In genomic region chr13:25301347-25302113, GRCh38 we compare ENCODE assay signal across 8 cellular contexts. TPM values are rescaled to one million over a fixed set of nuclear protein-coding genes. Genes with fewer than 3 reads are reported as not detected.
DNase-seq lines count a peak whose midpoint lies in the region; ATAC-seq and TF ChIP-seq lines count a peak whose summit lies in the region.

NUP58 (plus strand) TSS chr13:25301625; CDS start chr13:25301774, 149 bp downstream.

- ATAC-seq in GM19397 (IDR thresholded peaks at IDR 0.05; ENCODE audit: unreplicated experiment) (peak; percentile 99), HG03571 (IDR thresholded peaks at IDR 0.05; ENCODE audit: unreplicated experiment) (peak; percentile 98), left lung (peak; percentile 99)

- no peaks in the 10 kb centered on the region for H3K36me3 ChIP-seq in left lung

- peaks cover 14 to 46% of the 10 kb centered on the region in 2 donors for H3K4me1 ChIP-seq in left lung

- H3K4me3 ChIP-seq in left lung = peak within 1 kb of the TSS; percentile 73 to 75

- no peak for TF ChIP-seq CTCF in C4-2B (conservative IDR thresholded peaks at IDR 0.05)
- no peak for TF ChIP-seq CTCF in left lung (IDR thresholded peaks at IDR 0.05)

- H3K27me3 ChIP-seq in left lung = peaks cover 0 to 14% of the 10 kb centered on the region in 2 donors

- H3K27ac ChIP-seq in C4-2B = peak within 1 kb of the TSS; percentile 84
- peak within 1 kb of the TSS; percentile 88 to 92 for H3K27ac ChIP-seq in left lung

- no peaks in the 10 kb centered on the region for H3K9me3 ChIP-seq in left lung

- DNase-seq in NCI-H82 (lab: John Stamatoyannopoulos, UW) (peak; percentile 98), dermis blood vessel endothelial cell (peak; percentile 97), left lung (peak; percentile 96 to 98)
- peak; percentile 91 to 95 for DNase-seq in activated CD4-positive, alpha-beta T cell treated with anti-CD3 and anti-CD28 coated beads, Interleukin-2, amount 50 U/mL, for 48 hours
- peak; percentile 87 to 89 for DNase-seq in stimulated activated CD4-positive, alpha-beta T cell treated with anti-CD3 and anti-CD28 coated beads, Interleukin-2, amount 100 ng/mL, for 48 hours

- intact Hi-C loops in left lung (cut with DNase I) = no loop called here

RNA-seq across cellular contexts. Expression of gene NUP58, which starts in this region (rescaled TPM):
- 70.3 and 71.8 TPM in 2 replicates for total RNA-seq in dermis blood vessel endothelial cell
- total RNA-seq in left lung = 10 to 100 TPM; 59.8 to 78.2 TPM

Comparison
In these comparisons a context has a peak if more than half of its experiments do, and no peak if none do; other contexts are left out.
1. Peak in every context shown above with its lines: DNase-seq, ATAC-seq, H3K4me3 ChIP-seq and H3K27ac ChIP-seq.